ENCODE assay signal across 12 cellular contexts in genomic region chrX:70138622-70139021, GRCh38. TPM values are rescaled to one million over a fixed set of nuclear protein-coding genes. Genes with fewer than 3 reads are reported as not detected.
"Had no signal": no experiment of that assay in that cellular context is flagged by ENCODE, and none has a peak within 500 bp of the region (broad histone marks: within the 10 kb centered on the region; RNA-seq: fewer than 3 reads in every experiment).

No MANE protein-coding gene starts in this region.

- H3K9me3 Mint-ChIP-seq: GM23338, HFFc6 had no signal

- H3K27ac Mint-ChIP-seq: GM23338, HFFc6 had no signal

- H3K9me3 ChIP-seq: HAP-1 had no signal

- DNase-seq: GM23248, GOT3, H7, H9, HCEC 1CT, HFFc6 had no signal

- H3K4me2 ChIP-seq: GM23338 had no signal

- H3K4me3 ChIP-seq: GM23248, GM23338, HAP-1 had no signal

- H2AFZ ChIP-seq: GM23248, GM23338 had no signal

- H3K27ac ChIP-seq: GM23248 had no signal

- FAIRE-seq: H1, H54 had no signal

- ATAC-seq: GM23338, HCT116 had no signal

- H3K4me1 Mint-ChIP-seq: GM23338 had no signal

- H3K4me3 Mint-ChIP-seq: GM23338, H9, HFFc6 had no signal

- H3K9ac ChIP-seq: GM23248 had no signal

RNA-seq across cellular contexts. Expression of gene DGAT2L6, which starts 38.7 kb away (rescaled TPM):
- total RNA-seq: GM23248, GM23338, H1, H4, H7, H9, HFFc6 had no signal
